Comparison of ENCODE assay signal across 18 cellular contexts in the genomic region with DNA sequence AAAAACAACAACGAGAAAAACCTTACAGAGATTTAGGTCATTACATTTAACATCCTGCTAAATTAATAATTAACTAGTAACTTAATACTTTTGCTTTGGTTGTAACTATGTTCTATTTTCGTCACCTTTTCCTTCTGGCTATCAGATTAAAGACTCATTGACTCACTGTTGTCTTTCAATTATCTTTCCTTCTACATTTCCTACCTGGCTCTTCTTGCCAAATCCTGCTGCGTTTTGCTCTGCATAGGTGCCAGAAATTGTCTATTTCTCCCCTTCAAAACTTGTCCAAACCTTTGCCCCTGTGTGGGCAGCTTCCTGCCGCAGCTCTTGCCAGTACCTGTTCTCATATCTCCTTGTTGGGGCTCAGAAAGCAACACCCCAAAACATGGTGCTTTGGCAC.
DNase-seq lines count a peak whose midpoint lies in the region; ATAC-seq, FAIRE-seq and TF ChIP-seq lines count a peak whose summit lies in the region.
"Had no signal": no experiment of that assay in that cellular context is flagged by ENCODE, and none has a peak within 500 bp of the region (broad histone marks: within the 10 kb centered on the region; RNA-seq: fewer than 3 reads in every experiment).

No MANE protein-coding gene starts in this region.

- no peaks in the 10 kb centered on the region for H3K36me3 ChIP-seq in GM12878 (ENCODE audit: control insufficient read depth in 2 of 2, insufficient read depth in 2 of 2, low read length in 1 of 2)
- H3K36me3 ChIP-seq: transverse colon had no signal

- no peak for FAIRE-seq in GM12878 (lab: Jason Lieb, UNC)

- TF ChIP-seq RAD21 in GM12878 (IDR thresholded peaks at IDR 0.05; ENCODE audit: insufficient read depth, low read depth, low read length): no peak

- H3K79me2 ChIP-seq in GM12878 (ENCODE audit: control insufficient read depth, insufficient read depth, low read length): no peaks in the 10 kb centered on the region

- H3K27me3 ChIP-seq in GM12878 (replicated peaks in 1 of 2; ENCODE audit: control insufficient read depth in 2 of 2, insufficient read depth in 2 of 2, low read length in 1 of 2): no peaks in the 10 kb centered on the region
- H3K27me3 ChIP-seq: transverse colon had no signal

- H3K36me3 Mint-ChIP-seq in type B pancreatic cell: peaks cover 12% of the 10 kb centered on the region

- H3K27ac ChIP-seq in GM12878 (ENCODE audit: control insufficient read depth, insufficient read depth): no peak overlapping the region
- H3K27ac ChIP-seq: transverse colon had no signal

- 72% methylated on average over 4 of the region's 4 CpGs for WGBS in GM12878 (ENCODE audit: insufficient coverage, insufficient replicate concordance, low lambda C conversion rate, missing lambda C conversion rate)

- H3K9me3 Mint-ChIP-seq in type B pancreatic cell: peaks cover 17% of the 10 kb centered on the region

- no peaks in the 10 kb centered on the region for H4K20me1 ChIP-seq in GM12878 (ENCODE audit: control insufficient read depth, insufficient read depth)

- no peak for TF ChIP-seq POLR2A in GM12878 (IDR thresholded peaks at IDR 0.05; ENCODE audit: low read depth, low read length)

- peaks cover 5% of the 10 kb centered on the region; the same call in 1 of the 3 replicates for H3K9me3 ChIP-seq in GM12878 (replicated peaks; ENCODE audit: control insufficient read depth, insufficient read depth, low read length)
- H3K9me3 ChIP-seq: transverse colon had no signal

- in situ Hi-C loops in GM12878 (cut with MboI): no loop called here

- CTCF ChIA-PET in GM12878 (lab: Yijun Ruan, JAX) (interaction anchor here (1.0 kb wide), 1 partner anchor 61 kb away, joined by 3 read pairs; no protein-coding TSS in a partner anchor), GM10248 (lab: Yijun Ruan, JAX) (interaction anchor here (1.2 kb wide), 1 partner anchor 38 kb away, joined by 3 read pairs; no protein-coding TSS in a partner anchor)

- TF ChIP-seq CTCF in GM12878 (IDR thresholded peaks at IDR 0.05 in 2 of 3, conservative IDR thresholded peaks at IDR 0.05 in 1 of 3; ENCODE audit: control insufficient read depth in 2 of 3, extremely low read depth in 1 of 3, insufficient read depth in 1 of 3, low read depth in 3 of 3, low read length in 3 of 3) (no peak), type B pancreatic cell (conservative IDR thresholded peaks at IDR 0.05) (no peak), GM10248 (IDR thresholded peaks at IDR 0.05; ENCODE audit: control extremely low read depth, extremely low read depth, low read depth, missing control alignments) (no peak)

- peak; percentile 51 for ATAC-seq in GM12878
- ATAC-seq in left lobe of liver: peak; percentile 42

- intact Hi-C loops in GM12878 (cut with micrococcal nuclease; ENCODE audit: unreplicated experiment): no loop called here

- no peak overlapping the region for H3K9ac ChIP-seq in GM12878 (ENCODE audit: control insufficient read depth, insufficient read depth, low read length)

- H2AFZ ChIP-seq in GM12878 (ENCODE audit: control insufficient read depth, low read depth, low read length): peak overlapping the region; percentile 24; the same call in 1 of the 2 replicates

- H3K27me3 Mint-ChIP-seq in type B pancreatic cell: peaks cover 7% of the 10 kb centered on the region
- H3K27me3 Mint-ChIP-seq: activated CD4-positive, alpha-beta memory T cell treated with anti-CD3 and anti-CD28 coated beads, Interleukin-2, amount 10 ng/mL, durations not matched to agents 7 days and 5 days; central memory CD8-positive, alpha-beta T cell had no signal

- RAD21 ChIA-PET in GM12878 (lab: Charles Lee; ENCODE audit: unreplicated experiment): interaction anchor here (1.9 to 2.4 kb wide), 2 partner anchors 23 to 61 kb away, joined by 7 read pairs; no protein-coding TSS in a partner anchor

- peaks cover 17% of the 10 kb centered on the region for H3K4me1 ChIP-seq in GM12878 (ENCODE audit: control insufficient read depth, insufficient read depth, low read length)

- H3K4me2 ChIP-seq in GM12878 (ENCODE audit: control insufficient read depth, insufficient read depth): no peak overlapping the region

- POLR2A ChIA-PET in GM12878 (lab: Charles Lee): interaction anchor here (1.0 kb wide), 1 partner anchor 18 kb away, joined by 3 read pairs; no protein-coding TSS in a partner anchor
- POLR2A ChIA-PET in GM10248 (lab: Yijun Ruan, JAX): no interaction called here

- no TSS peak for BruUV-seq in GM12878 (replicated peaks; lab: Mats Ljungman, UMichigan)

- peak overlapping the region; percentile 51 for H3K27ac Mint-ChIP-seq in type B pancreatic cell
- H3K27ac Mint-ChIP-seq: activated CD4-positive, alpha-beta memory T cell treated with anti-CD3 and anti-CD28 coated beads, Interleukin-2, amount 10 ng/mL, durations not matched to agents 7 days and 5 days had no signal

- H3K4me1 Mint-ChIP-seq in type B pancreatic cell (ENCODE audit: unreplicated experiment): peaks cover 34% of the 10 kb centered on the region
- H3K4me1 Mint-ChIP-seq: activated CD4-positive, alpha-beta memory T cell treated with anti-CD3 and anti-CD28 coated beads, Interleukin-2, amount 10 ng/mL, durations not matched to agents 7 days and 5 days; central memory CD8-positive, alpha-beta T cell had no signal

- SMC1A ChIA-PET in GM12878 (lab: Charles Lee; ENCODE audit: uncharacterized antibody, unreplicated experiment): interaction anchor here (0.9 to 3.9 kb wide), 6 partner anchors 12 to 61 kb away, joined by 3 to 23 read pairs (median 4); no protein-coding TSS in a partner anchor

- H3K4me3 Mint-ChIP-seq in type B pancreatic cell: peak overlapping the region; percentile 58
- H3K4me3 Mint-ChIP-seq: activated CD4-positive, alpha-beta memory T cell treated with anti-CD3 and anti-CD28 coated beads, Interleukin-2, amount 10 ng/mL, durations not matched to agents 7 days and 5 days; central memory CD8-positive, alpha-beta T cell had no signal

- no peak overlapping the region for H3K4me3 ChIP-seq in GM12878
- H3K4me3 ChIP-seq: transverse colon had no signal

- TF ChIP-seq EP300 in GM12878 (IDR thresholded peaks at IDR 0.05; ENCODE audit: borderline replicate concordance in 1 of 2, control insufficient read depth in 1 of 2, low read depth in 2 of 2, low read length in 2 of 2): no peak

- DNase-seq in NCI-H2196 treated with DMSO at 0.1 percent for 48 hours (lab: John Stamatoyannopoulos, UW; ENCODE audit: unreplicated experiment) (peak; percentile 21), NCI-H2196 (lab: John Stamatoyannopoulos, UW; ENCODE audit: unreplicated experiment) (no peak), GM12878 (ENCODE audit: low read depth, low spot score) (no peak), left lobe of liver (ENCODE audit: low spot score) (no peak), type B pancreatic cell (ENCODE audit: extremely low spot score, unreplicated experiment) (no peak), GM10248 (ENCODE audit: extremely low spot score) (no peak), T-helper 1 cell (no peak)
- DNase-seq in stimulated activated naive CD4-positive, alpha-beta T cell treated with Interleukin-2 at 50 U/mL for 16 hours (lab: John Stamatoyannopoulos, UW): no peak
- DNase-seq: 8988T; activated CD4-positive, alpha-beta memory T cell treated with anti-CD3 and anti-CD28 coated beads, Interleukin-2, amount 10 ng/mL, durations not matched to agents 7 days and 5 days; activated T-cell treated with anti-CD3 and anti-CD28 coated beads, Interleukin-2, amount 50 U/mL, for 48 hours; effector memory CD4-positive, alpha-beta T cell; KBM-7; NCI-H1092; nucleus accumbens; stimulated activated CD4-positive, alpha-beta T cell treated with anti-CD3 and anti-CD28 coated beads, Interleukin-4, amount 100 ng/mL, for 24 hours; transverse colon had no signal

TF ChIP-seq in GM12878, 131 proteins besides CTCF, POLR2A, EP300 and RAD21:
- TF ChIP-seq CBX3 (IDR thresholded peaks at IDR 0.05; ENCODE audit: borderline replicate concordance, low read depth) (no peak), KDM1A (IDR thresholded peaks at IDR 0.05; ENCODE audit: borderline replicate concordance) (no peak), MYB (IDR thresholded peaks at IDR 0.05; ENCODE audit: borderline replicate concordance, low read depth, low read length) (no peak), STAT1 (conservative IDR thresholded peaks at IDR 0.05) (no peak), BMI1 (IDR thresholded peaks at IDR 0.05; ENCODE audit: borderline replicate concordance) (no peak), PAX5 (IDR thresholded peaks at IDR 0.05; ENCODE audit: borderline replicate concordance, low read depth, low read length) (no peak), BRCA1 (IDR thresholded peaks at IDR 0.05; ENCODE audit: low read depth, low read length) (no peak), NR2F1 (conservative IDR thresholded peaks at IDR 0.05) (0 out of 2 replicates have a peak, but pooled peaks have one; percentile 27)
